In the genomic region with DNA sequence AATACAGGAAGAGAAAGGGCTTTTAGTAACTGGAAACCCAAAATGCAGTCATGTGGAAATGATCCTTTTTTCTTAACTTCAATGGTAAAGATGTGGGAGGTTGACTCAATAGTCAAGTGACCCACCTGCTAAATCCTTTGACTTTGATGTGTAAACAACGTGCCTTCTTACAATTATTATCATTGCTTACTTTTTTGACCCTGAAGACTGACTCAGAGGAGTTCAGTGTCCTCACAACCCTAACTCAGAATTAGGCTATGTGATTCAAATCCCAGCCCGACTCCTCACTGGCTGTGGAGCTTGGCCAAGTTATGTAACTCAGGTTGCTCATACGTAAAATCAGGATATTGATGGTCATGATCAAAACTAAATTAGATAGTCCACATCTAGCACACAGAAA, we compare ENCODE assay signal across 13 cellular contexts. TPM values are rescaled to one million over a fixed set of nuclear protein-coding genes. Genes with fewer than 3 reads are reported as not detected.
DNase-seq lines count a peak whose midpoint lies in the region; ATAC-seq, FAIRE-seq and TF ChIP-seq lines count a peak whose summit lies in the region.
"Had no signal": no experiment of that assay in that cellular context is flagged by ENCODE, and none has a peak within 500 bp of the region (broad histone marks: within the 10 kb centered on the region; RNA-seq: fewer than 3 reads in every experiment).

No MANE protein-coding gene starts in this region.

- DNase-seq in SK-N-SH (no peak), KBM-7 (peak; percentile 39), epithelial cell of prostate (ENCODE audit: low read depth, low spot score) (peak; percentile 64), activated gamma-delta T cell (lab: John Stamatoyannopoulos, UW) (no peak), frontal cortex (ENCODE audit: low spot score in 2 of 2) (no peak)
- no peak for DNase-seq in activated effector memory CD4-positive, alpha-beta T cell treated with Interleukin-2 at 50 U/mL for 16 hours
- DNase-seq: activated naive CD8-positive, alpha-beta T cell treated with anti-CD3 and anti-CD28 coated beads for 36 hours; endodermal cell; Peyer's patch had no signal

- peaks cover 29% of the 10 kb centered on the region for H3F3A ChIP-seq in SK-N-SH (replicated peaks; ENCODE audit: insufficient read depth)

- CTCF ChIA-PET in SK-N-SH (lab: Yijun Ruan, JAX), result interaction anchor here (1.4 kb wide), 1 partner anchor 72 kb away, joined by 6 read pairs; no protein-coding TSS in a partner anchor

- no peak for TF ChIP-seq RAD21 in SK-N-SH (IDR thresholded peaks at IDR 0.05; ENCODE audit: low read length)

- H3K4me3 ChIP-seq in SK-N-SH (ENCODE audit: low read depth in 2 of 2, low read length in 1 of 2), result no peak overlapping the region
- H3K4me3 ChIP-seq: GM12878, Peyer's patch had no signal

- ATAC-seq in SK-N-SH treated with all-trans-retinoic acid at 6 μM for 48 hours, result no peak
- ATAC-seq in HG03457 (IDR thresholded peaks at IDR 0.05; ENCODE audit: unreplicated experiment), result no peak
- ATAC-seq: activated CD4-positive, CD25-positive, alpha-beta regulatory T cell treated with anti-CD3 and anti-CD28 coated beads, Interleukin-2, amount 50 U/mL, for 24 hours; GM12878 had no signal

- H3K36me3 ChIP-seq in SK-N-SH (replicated peaks in 1 of 2; ENCODE audit: control insufficient read depth in 1 of 2, insufficient read depth in 2 of 2, low read length in 1 of 2), result no peaks in the 10 kb centered on the region
- H3K36me3 ChIP-seq: Peyer's patch had no signal

- no peak overlapping the region for H2AFZ ChIP-seq in SK-N-SH (ENCODE audit: low read depth)

- no peak for TF ChIP-seq CTCF in SK-N-SH (IDR thresholded peaks at IDR 0.05)

- no peaks in the 10 kb centered on the region for H3K9me2 ChIP-seq in SK-N-SH

- FAIRE-seq in frontal cortex (lab: Jason Lieb, UNC), result no peak
- FAIRE-seq: GM12878 had no signal

- H3K27ac ChIP-seq in SK-N-SH (ENCODE audit: low read depth in 2 of 2, low read length in 1 of 2) (peak overlapping the region; percentile 4 to 24; a peak in 2 of 4 replicates), epithelial cell of prostate (peak overlapping the region; percentile 80)
- H3K27ac ChIP-seq: Peyer's patch had no signal

- WGBS in SK-N-SH (ENCODE audit: low lambda C conversion rate), result 13% methylated on average over 3 of the region's 3 CpGs

- H3K27me3 ChIP-seq in SK-N-SH (ENCODE audit: insufficient read depth), result no peaks in the 10 kb centered on the region
- H3K27me3 ChIP-seq: Peyer's patch had no signal

- H3K4me1 ChIP-seq in SK-N-SH (ENCODE audit: control insufficient read depth in 1 of 2, insufficient read depth in 2 of 2, low read depth in 1 of 2, low read length in 1 of 2), result peaks cover 0 to 34% of the 10 kb centered on the region in 2 experiments; a peak in 2 of 4 replicates
- H3K4me1 ChIP-seq: Peyer's patch had no signal

- POLR2A ChIA-PET in SK-N-SH (lab: Yijun Ruan, JAX), result no interaction called here

- no peak overlapping the region for H3K4me2 ChIP-seq in SK-N-SH

- H3K9ac ChIP-seq in SK-N-SH, result no peak overlapping the region

- H3K79me2 ChIP-seq in SK-N-SH (ENCODE audit: insufficient read depth), result no peaks in the 10 kb centered on the region

- in situ Hi-C loops in KBM-7 (cut with MboI; ENCODE audit: low pct_unique_long_range_greater_than_20kb, low sequenced_read_pairs), result no loop called here

- no peaks in the 10 kb centered on the region for H4K20me1 ChIP-seq in SK-N-SH (ENCODE audit: insufficient read depth)

- no peaks in the 10 kb centered on the region for H3K9me3 ChIP-seq in SK-N-SH
- H3K9me3 ChIP-seq: Peyer's patch had no signal

- TF ChIP-seq EP300 in SK-N-SH (IDR thresholded peaks at IDR 0.05; ENCODE audit: borderline replicate concordance in 1 of 2, low read depth in 1 of 2, low read length in 1 of 2), result no peak

TF ChIP-seq in SK-N-SH, 30 proteins besides CTCF, POLR2A, EP300 and RAD21:
- no peak for TF ChIP-seq FOXJ3 (CRISPR knock-in tag; IDR thresholded peaks at IDR 0.05)

TF ChIP-seq in SK-N-SH treated with all-trans-retinoic acid at 6 μM for 48 hours, 23 proteins besides CTCF, POLR2A, EP300 and RAD21:
- TF ChIP-seq ARNTL (CRISPR knock-in tag; IDR thresholded peaks at IDR 0.05; ENCODE audit: borderline replicate concordance, low read depth) (no peak), RARB (CRISPR knock-in tag; IDR thresholded peaks at IDR 0.05) (no peak), ISL1 (CRISPR knock-in tag; IDR thresholded peaks at IDR 0.05) (no peak), ZC3H10 (CRISPR knock-in tag; IDR thresholded peaks at IDR 0.05) (no peak), BACH2 (CRISPR knock-in tag; IDR thresholded peaks at IDR 0.05; ENCODE audit: borderline replicate concordance) (no peak), PPARA (CRISPR knock-in tag; IDR thresholded peaks at IDR 0.05; ENCODE audit: borderline replicate concordance) (no peak), ZNF70 (CRISPR knock-in tag; IDR thresholded peaks at IDR 0.05) (no peak), GLIS3 (CRISPR knock-in tag; IDR thresholded peaks at IDR 0.05) (no peak), CSRNP3 (CRISPR knock-in tag; IDR thresholded peaks at IDR 0.05) (no peak), ZFP30 (CRISPR knock-in tag; IDR thresholded peaks at IDR 0.05) (no peak), CSDC2 (CRISPR knock-in tag; IDR thresholded peaks at IDR 0.05) (no peak), ZNF565 (CRISPR knock-in tag; conservative IDR thresholded peaks at IDR 0.05; ENCODE audit: low read depth) (no peak), SNAI2 (CRISPR knock-in tag; IDR thresholded peaks at IDR 0.05) (no peak), PATZ1 (CRISPR knock-in tag; IDR thresholded peaks at IDR 0.05; ENCODE audit: borderline replicate concordance) (no peak), ZNF8 (CRISPR knock-in tag; IDR thresholded peaks at IDR 0.05) (no peak)
- TF ChIP-seq, protein P1, sequence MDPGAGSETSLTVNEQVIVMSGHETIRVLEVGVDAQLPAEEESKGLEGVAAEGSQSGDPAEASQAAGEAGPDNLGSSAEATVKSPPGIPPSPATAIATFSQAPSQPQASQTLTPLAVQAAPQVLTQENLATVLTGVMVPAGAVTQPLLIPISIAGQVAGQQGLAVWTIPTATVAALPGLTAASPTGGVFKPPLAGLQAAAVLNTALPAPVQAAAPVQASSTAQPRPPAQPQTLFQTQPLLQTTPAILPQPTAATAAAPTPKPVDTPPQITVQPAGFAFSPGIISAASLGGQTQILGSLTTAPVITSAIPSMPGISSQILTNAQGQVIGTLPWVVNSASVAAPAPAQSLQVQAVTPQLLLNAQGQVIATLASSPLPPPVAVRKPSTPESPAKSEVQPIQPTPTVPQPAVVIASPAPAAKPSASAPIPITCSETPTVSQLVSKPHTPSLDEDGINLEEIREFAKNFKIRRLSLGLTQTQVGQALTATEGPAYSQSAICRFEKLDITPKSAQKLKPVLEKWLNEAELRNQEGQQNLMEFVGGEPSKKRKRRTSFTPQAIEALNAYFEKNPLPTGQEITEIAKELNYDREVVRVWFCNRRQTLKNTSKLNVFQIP (CRISPR knock-in tag; IDR thresholded peaks at IDR 0.05; ENCODE audit: borderline replicate concordance, low read depth), result no peak

RNA-seq across cellular contexts. Expression of gene ANXA1, which starts 27.9 kb away (rescaled TPM):
- polyA plus RNA-seq in SK-N-SH (2012; rRNA removed), result 443 and 608 TPM in 2 replicates
- polyA plus RNA-seq in SK-N-SH (2012; cell fraction: cytosol; rRNA removed), result 640 and 748 TPM in 2 replicates
- polyA plus RNA-seq in SK-N-SH (2012; cell fraction: nucleus; rRNA removed), result 216 and 495 TPM in 2 replicates
- total RNA-seq in frontal cortex, result 8.2 TPM

Comparison
In these comparisons a context has a peak if more than half of its experiments do, and no peak if none do; other contexts are left out.
1. DNase-seq: peak in KBM-7 (single experiment) and epithelial cell of prostate (single experiment); none in SK-N-SH (single experiment), activated gamma-delta T cell (single experiment), frontal cortex (0 of 2) and activated effector memory CD4-positive, alpha-beta T cell treated with Interleukin-2 at 50 U/mL for 16 hours (single experiment).